ENCODE assay signal across 1 cellular context in genomic region chr12:70365648-70366518, GRCh38.
TF ChIP-seq lines count a peak whose summit lies in the region.

Gene KCNMB4, plus strand, starts transcription at chr12:70366290. Its CDS starts 445 bp downstream, at chr12:70366735.

TF ChIP-seq in SK-N-SH, 30 proteins besides CTCF, POLR2A, EP300 and RAD21 (continued from another document):
- TF ChIP-seq USF1 (IDR thresholded peaks at IDR 0.05; ENCODE audit: borderline replicate concordance, low read depth): no peak
- peak; percentile 63; the same call in 1 of the 2 replicates for TF ChIP-seq MXI1 (IDR thresholded peaks at IDR 0.05; ENCODE audit: low read depth, low read length)
- no peak for TF ChIP-seq REST (IDR thresholded peaks at IDR 0.05; ENCODE audit: low read depth, low read length)
- no peak for TF ChIP-seq NFIC (IDR thresholded peaks at IDR 0.05; ENCODE audit: borderline replicate concordance)
- no peak for TF ChIP-seq TEAD4 (IDR thresholded peaks at IDR 0.05; ENCODE audit: borderline replicate concordance, insufficient read depth)
- no peak for TF ChIP-seq USF2 (IDR thresholded peaks at IDR 0.05; ENCODE audit: borderline replicate concordance, low read depth, low read length)
- no peak for TF ChIP-seq FOXM1 (IDR thresholded peaks at IDR 0.05; ENCODE audit: low read depth)
